12 cellular contexts compared by ENCODE assay signal in genomic region chr6:151068761-151069312, GRCh38.
A peak's percentile ranks its signal among the peaks of the same experiment; 100 is the strongest.
DNase-seq lines count a peak whose midpoint lies in the region; ATAC-seq and TF ChIP-seq lines count a peak whose summit lies in the region.
"Had no signal": no experiment of that assay in that cellular context is flagged by ENCODE, and none has a peak within 500 bp of the region (broad histone marks: within the 10 kb centered on the region; RNA-seq: fewer than 3 reads in every experiment).

No MANE protein-coding gene starts in this region.

- H3K27me3 Mint-ChIP-seq in nephron (ENCODE audit: low read depth) = no peaks in the 10 kb centered on the region

- peaks cover 35% of the 10 kb centered on the region for H3K36me3 Mint-ChIP-seq in nephron (ENCODE audit: low read depth)

- no peak overlapping the region for H3K4me3 ChIP-seq in dorsolateral prefrontal cortex
- H3K4me3 ChIP-seq: BLaER1, GM12878 had no signal

- peak overlapping the region in 51 of 59 donors; percentile 13 to 93 (median 82) for H3K27ac ChIP-seq in dorsolateral prefrontal cortex
- H3K27ac ChIP-seq: BLaER1 had no signal

- DNase-seq in A172 (ENCODE audit: low spot score) (peak; percentile 88), LoVo (ENCODE audit: low spot score) (peak; percentile 3), dorsolateral prefrontal cortex (no peak), GF-D8 (lab: John Stamatoyannopoulos, UW) (no peak), cerebellar cortex (ENCODE audit: low spot score) (no peak)
- DNase-seq: activated effector memory CD4-positive, alpha-beta T cell treated with Interleukin-2 at 50 U/mL for 16 hours; NCI-H1048 had no signal

- ATAC-seq in HG03196 (IDR thresholded peaks at IDR 0.05; ENCODE audit: unreplicated experiment) = no peak
- no peak for ATAC-seq in HG02973 (IDR thresholded peaks at IDR 0.05; ENCODE audit: unreplicated experiment)
- ATAC-seq: GM12878 had no signal

- TF ChIP-seq CTCF in dorsolateral prefrontal cortex (IDR thresholded peaks at IDR 0.05 in 54 of 56, conservative IDR thresholded peaks at IDR 0.05 in 2 of 56; ENCODE audit: low read depth in 1 of 56, partially characterized antibody in 56 of 56) (no peak), nephron (IDR thresholded peaks at IDR 0.05; ENCODE audit: unreplicated experiment in 3 of 3) (no peak)

- peak overlapping the region; percentile 92 to 96 (median 93) for H3K27ac Mint-ChIP-seq in nephron

- H3K4me1 Mint-ChIP-seq in nephron = peaks cover 59% of the 10 kb centered on the region

- intact Hi-C loops in dorsolateral prefrontal cortex (cut with DNase I) = loop anchor here in 1 of 2 donors (5.0 kb wide), 1 partner anchor 47 kb away; no protein-coding TSS in a partner anchor

- no peaks in the 10 kb centered on the region for H3K27me3 ChIP-seq in dorsolateral prefrontal cortex
- H3K27me3 ChIP-seq: BLaER1 had no signal

- H3K9me3 Mint-ChIP-seq in nephron = peaks cover 13% of the 10 kb centered on the region

- no peak overlapping the region for H3K4me3 Mint-ChIP-seq in nephron

Comparison
In these comparisons a context has a peak if more than half of its experiments do, and no peak if none do; other contexts are left out.
1. DNase-seq: peak in A172 (single experiment) and LoVo (single experiment); none in dorsolateral prefrontal cortex (0 of 10), GF-D8 (single experiment) and cerebellar cortex (single experiment).